Comparison of ENCODE assay signal across 9 cellular contexts in genomic region chr13:52738719-52739467, GRCh38. TPM values are rescaled to one million over a fixed set of nuclear protein-coding genes. Genes with fewer than 3 reads are reported as not detected.
DNase-seq lines count a peak whose midpoint lies in the region; ATAC-seq, FAIRE-seq and TF ChIP-seq lines count a peak whose summit lies in the region.
"Had no signal": no experiment of that assay in that cellular context is flagged by ENCODE, and none has a peak within 500 bp of the region (broad histone marks: within the 10 kb centered on the region; RNA-seq: fewer than 3 reads in every experiment).

No MANE protein-coding gene starts in this region.

- peak; percentile 13 to 51 (median 28) for TF ChIP-seq CTCF in upper lobe of left lung (IDR thresholded peaks at IDR 0.05)

- peak; percentile 38 for DNase-seq in dermis blood vessel endothelial cell
- peak in 1 of 2 donors; percentile 86 for DNase-seq in upper lobe of left lung
- no peak for DNase-seq in NCI-H524 treated with DMSO at 0.1 percent for 48 hours (lab: John Stamatoyannopoulos, UW)
- no peak for DNase-seq in small intestine
- DNase-seq in activated CD4-positive, CD25-positive, alpha-beta regulatory T cell treated with anti-CD3 and anti-CD28 coated beads, Interleukin-2, amount 50 U/mL, for 72 hours = no peak

- peaks cover 39% of the 10 kb centered on the region for H3K27me3 Mint-ChIP-seq in IgD-negative memory B cell

- H3K36me3 ChIP-seq in muscle layer of duodenum (ENCODE audit: control insufficient read depth in 1 of 2, insufficient read depth in 2 of 2, low read length in 2 of 2) (no peaks in the 10 kb centered on the region), upper lobe of left lung (no peaks in the 10 kb centered on the region), small intestine (ENCODE audit: control insufficient read depth in 2 of 2, insufficient read depth in 2 of 2, low read length in 2 of 2) (no peaks in the 10 kb centered on the region)

- no peak for TF ChIP-seq POLR2A in upper lobe of left lung (IDR thresholded peaks at IDR 0.05)

- H3K27ac ChIP-seq in muscle layer of duodenum (ENCODE audit: low read length) (no peak overlapping the region), upper lobe of left lung (no peak overlapping the region), small intestine (ENCODE audit: low read depth in 1 of 2, low read length in 1 of 2) (no peak overlapping the region)

- H3K4me3 ChIP-seq in muscle layer of duodenum (ENCODE audit: low read depth in 1 of 2, low read length in 2 of 2) (peak overlapping the region; percentile 16 to 68), upper lobe of left lung (peak overlapping the region in 3 of 4 donors; percentile 31 to 52 (median 46)), small intestine (ENCODE audit: low read depth in 1 of 2, low read length in 2 of 2) (no peak overlapping the region)

- H3K27ac Mint-ChIP-seq in IgD-negative memory B cell = no peak overlapping the region

- ATAC-seq in GM18861 (IDR thresholded peaks at IDR 0.05; ENCODE audit: unreplicated experiment) = peak; percentile 64
- peak; percentile 44 to 76 for ATAC-seq in upper lobe of left lung (ENCODE audit: low FRiP score in 2 of 2)

- H3K27me3 ChIP-seq in muscle layer of duodenum (ENCODE audit: low read depth, low read length) (peaks cover 29% of the 10 kb centered on the region), upper lobe of left lung (peaks cover 0 to 21% (median 9%) of the 10 kb centered on the region in 4 donors), small intestine (ENCODE audit: control insufficient read depth in 2 of 2, insufficient read depth in 2 of 2, low read length in 2 of 2) (peaks cover 3 to 27% of the 10 kb centered on the region in 2 donors)

- peaks cover 0 to 9% (median 0%) of the 10 kb centered on the region in 3 donors for H3K9me3 Mint-ChIP-seq in IgD-negative memory B cell

- 10 to 13% methylated on average over 26 to 47 of the region's 75 CpGs for WGBS in upper lobe of left lung, 2 donors
- 7 to 16% (median 11%) methylated on average over 62 to 75 of the region's 75 CpGs for WGBS in small intestine, 3 donors

- FAIRE-seq in small intestine (lab: Jason Lieb, UNC) = no peak

- H3K36me3 Mint-ChIP-seq in IgD-negative memory B cell = peaks cover 5% of the 10 kb centered on the region

- H3K4me1 ChIP-seq in muscle layer of duodenum (ENCODE audit: control insufficient read depth in 1 of 2, insufficient read depth in 2 of 2, low read length in 2 of 2) (peaks cover 0 to 16% of the 10 kb centered on the region in 2 donors), upper lobe of left lung (peaks cover 8 to 16% (median 13%) of the 10 kb centered on the region in 4 donors), small intestine (ENCODE audit: control insufficient read depth in 2 of 2, insufficient read depth in 1 of 2, low read depth in 1 of 2, low read length in 1 of 2) (no peaks in the 10 kb centered on the region)

- peaks cover 0 to 9% (median 3%) of the 10 kb centered on the region in 3 donors for H3K4me1 Mint-ChIP-seq in IgD-negative memory B cell

- no peaks in the 10 kb centered on the region for H3K9me3 ChIP-seq in muscle layer of duodenum (ENCODE audit: control insufficient read depth in 1 of 2, low read length in 2 of 2)
- H3K9me3 ChIP-seq in upper lobe of left lung = no peaks in the 10 kb centered on the region
- no peaks in the 10 kb centered on the region for H3K9me3 ChIP-seq in small intestine (ENCODE audit: control insufficient read depth, low read depth)

- TF ChIP-seq EP300 in upper lobe of left lung (IDR thresholded peaks at IDR 0.05) = no peak

- H3K4me3 Mint-ChIP-seq in IgD-negative memory B cell = peak overlapping the region in 3 of 4 donors; percentile 33 to 42 (median 34)

RNA-seq across cellular contexts. Expression of gene CNMD, which starts 0.7 kb away (rescaled TPM):
- polyA plus RNA-seq in IgD-negative memory B cell (not detected), small intestine (under 1 TPM in 1 of 3 donors, not detected in 2; 0.18 TPM)
- total RNA-seq in dermis blood vessel endothelial cell (not detected in 2 replicates), upper lobe of left lung (under 1 TPM in 2 of 6 donors, not detected in 4; 0.24 to 0.46 TPM)
- total RNA-seq: RPMI7951 had no signal

Comparison
In these comparisons a context has a peak if more than half of its experiments do, and no peak if none do; other contexts are left out.
1. H3K4me3 ChIP-seq: peak in muscle layer of duodenum (2 of 2) and upper lobe of left lung (3 of 4); none in small intestine (0 of 2).